Comparison of ENCODE assay signal across 17 cellular contexts in the genomic region with DNA sequence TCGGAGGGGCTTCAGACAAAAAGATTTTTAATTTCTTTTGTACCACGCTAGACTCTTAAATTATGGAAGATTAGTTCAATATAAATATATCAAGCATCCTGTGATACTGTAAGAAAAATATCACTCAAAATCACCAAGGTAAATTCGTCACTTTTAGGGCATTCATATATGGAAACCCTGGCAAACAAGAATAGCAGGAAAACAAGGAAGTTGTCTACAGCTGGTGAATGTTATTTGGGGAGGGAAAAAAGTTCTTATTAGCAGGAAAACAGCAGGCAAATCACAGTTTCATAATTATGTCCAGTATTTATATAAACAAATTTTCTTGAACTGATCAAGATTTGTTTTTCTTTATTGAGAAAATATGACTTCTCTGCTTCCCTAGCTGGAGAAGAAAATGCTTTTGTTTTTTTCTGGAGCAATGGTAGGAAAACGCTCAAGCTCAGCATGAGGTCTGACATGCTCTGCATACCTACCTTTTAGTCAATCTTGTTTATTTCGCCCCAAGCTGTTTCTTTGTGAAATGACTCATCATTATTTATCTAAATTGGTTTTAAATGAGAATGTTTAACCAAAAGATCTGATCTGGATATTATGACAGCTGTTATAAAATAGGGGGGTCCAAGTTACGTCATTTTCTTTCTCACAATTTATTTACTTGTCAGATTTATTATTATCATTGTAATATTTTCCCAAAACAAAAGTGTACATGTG. TPM values are rescaled to one million over a fixed set of nuclear protein-coding genes. Genes with fewer than 3 reads are reported as not detected.
DNase-seq lines count a peak whose midpoint lies in the region; ATAC-seq and TF ChIP-seq lines count a peak whose summit lies in the region.
"Had no signal": no experiment of that assay in that cellular context is flagged by ENCODE, and none has a peak within 500 bp of the region (broad histone marks: within the 10 kb centered on the region; RNA-seq: fewer than 3 reads in every experiment).

No MANE protein-coding gene starts in this region.

- TF ChIP-seq POLR2A in testis (IDR thresholded peaks at IDR 0.05): no peak
- no peak for TF ChIP-seq POLR2A in ovary (IDR thresholded peaks at IDR 0.05)

- H3K36me3 ChIP-seq in HUES48 (ENCODE audit: control insufficient read depth, insufficient read depth, low read length) (no peaks in the 10 kb centered on the region), testis (ENCODE audit: low read depth, missing control alignments) (no peaks in the 10 kb centered on the region), ovary (no peaks in the 10 kb centered on the region)
- H3K36me3 ChIP-seq: Peyer's patch had no signal

- no peak overlapping the region; the same call in 1 of the 2 replicates for H3K9ac ChIP-seq in HUES48 (ENCODE audit: low read depth, low read length)

- intact Hi-C loops in testis (cut with DNase I; ENCODE audit: low total_unique reads): no loop called here
- intact Hi-C loops in ovary (cut with DNase I): no loop called here

- no peaks in the 10 kb centered on the region for H3K36me3 Mint-ChIP-seq in progenitor cell of endocrine pancreas (ENCODE audit: insufficient read depth)

- H3K4me3 Mint-ChIP-seq in progenitor cell of endocrine pancreas (ENCODE audit: low read depth): no peak overlapping the region

- H3K27me3 Mint-ChIP-seq in progenitor cell of endocrine pancreas: no peaks in the 10 kb centered on the region

- H3K9me3 Mint-ChIP-seq in progenitor cell of endocrine pancreas (ENCODE audit: low read depth): peaks cover 4% of the 10 kb centered on the region

- H3K4me1 Mint-ChIP-seq in progenitor cell of endocrine pancreas (ENCODE audit: low read depth): peaks cover 24% of the 10 kb centered on the region

- ATAC-seq in GM19324 (IDR thresholded peaks at IDR 0.05; ENCODE audit: low FRiP score, unreplicated experiment): no peak
- ATAC-seq: K562, left cardiac atrium had no signal

- H3K4me3 ChIP-seq in HUES48 (ENCODE audit: low read depth, low read length) (no peak overlapping the region; the same call in 1 of the 2 replicates), testis (no peak overlapping the region), ovary (no peak overlapping the region)
- H3K4me3 ChIP-seq: K562, Peyer's patch had no signal

- 85 to 92% methylated on average over 6 of the region's 6 CpGs for WGBS in testis, 2 donors
- WGBS in ovary, 3 donors: 60 to 72% (median 62%) methylated on average over 6 of the region's 6 CpGs

- peaks cover 23% of the 10 kb centered on the region for H3K4me1 ChIP-seq in HUES48 (ENCODE audit: control insufficient read depth, insufficient read depth, low read length)
- no peaks in the 10 kb centered on the region for H3K4me1 ChIP-seq in testis
- H3K4me1 ChIP-seq in ovary (ENCODE audit: insufficient read depth): no peaks in the 10 kb centered on the region
- H3K4me1 ChIP-seq: Peyer's patch had no signal

- peak overlapping the region; percentile 65 for H3K27ac Mint-ChIP-seq in progenitor cell of endocrine pancreas

- H3K27ac ChIP-seq in HUES48 (ENCODE audit: low read depth, low read length) (peak overlapping the region; percentile 86), testis (no peak overlapping the region), ovary (no peak overlapping the region)
- H3K27ac ChIP-seq: Peyer's patch had no signal

- no peak for TF ChIP-seq EP300 in ovary (IDR thresholded peaks at IDR 0.05)

- no peaks in the 10 kb centered on the region for H3K9me3 ChIP-seq in HUES48 (ENCODE audit: control insufficient read depth, insufficient read depth, low read length)
- no peaks in the 10 kb centered on the region for H3K9me3 ChIP-seq in testis
- no peaks in the 10 kb centered on the region for H3K9me3 ChIP-seq in ovary
- H3K9me3 ChIP-seq: Peyer's patch had no signal

- DNase-seq in amniotic epithelial cell (ENCODE audit: low read depth) (peak; percentile 2), iPS DF 19.7 (ENCODE audit: low read depth, low spot score) (peak; percentile 74), progenitor cell of endocrine pancreas (ENCODE audit: low spot score, unreplicated experiment) (no peak), testis (no peak), ovary (no peak), activated T-cell treated with anti-CD3 and anti-CD28 coated beads for 4 hours (no peak)
- DNase-seq: left cardiac atrium, NCI-H1105, Peyer's patch had no signal

- H3K27me3 ChIP-seq in HUES48 (ENCODE audit: control insufficient read depth, insufficient read depth, low read length): no peaks in the 10 kb centered on the region
- H3K27me3 ChIP-seq in testis: no peaks in the 10 kb centered on the region
- H3K27me3 ChIP-seq in ovary: no peaks in the 10 kb centered on the region
- H3K27me3 ChIP-seq: Peyer's patch had no signal

- TF ChIP-seq CTCF in progenitor cell of endocrine pancreas (IDR thresholded peaks at IDR 0.05; ENCODE audit: unreplicated experiment) (no peak), testis (IDR thresholded peaks at IDR 0.05) (no peak), ovary (IDR thresholded peaks at IDR 0.05) (no peak)

RNA-seq across cellular contexts. Expression of a gene that starts 14.7 kb away (rescaled TPM):
- total RNA-seq in progenitor cell of endocrine pancreas: 0.71 and 1.6 TPM in 2 replicates
- total RNA-seq in testis: not detected
- 13.2 TPM for polyA plus RNA-seq in testis (ENCODE audit: insufficient read depth, low read depth, low replicate concordance)
- total RNA-seq in ovary: not detected
- polyA plus RNA-seq in ovary: under 1 TPM in 1 of 2 donors, not detected in 1; 0.12 TPM
- total RNA-seq: activated CD8-positive, alpha-beta memory T cell treated with anti-CD3 and anti-CD28 coated beads for 36 hours; glomerular endothelial cell; K562; left cardiac atrium; NCI-H460; Peyer's patch; posterior vena cava; subcutaneous adipose tissue had no signal
- polyA plus RNA-seq: K562 had no signal

Comparison
In these comparisons a context has a peak if more than half of its experiments do, and no peak if none do; other contexts are left out.
1. DNase-seq: peak in amniotic epithelial cell (single experiment) and iPS DF 19.7 (single experiment); none in progenitor cell of endocrine pancreas (single experiment), testis (single experiment), ovary (0 of 5) and activated T-cell treated with anti-CD3 and anti-CD28 coated beads for 4 hours (single experiment).